Comparison of ENCODE assay signal across 1 cellular context in the genomic region with DNA sequence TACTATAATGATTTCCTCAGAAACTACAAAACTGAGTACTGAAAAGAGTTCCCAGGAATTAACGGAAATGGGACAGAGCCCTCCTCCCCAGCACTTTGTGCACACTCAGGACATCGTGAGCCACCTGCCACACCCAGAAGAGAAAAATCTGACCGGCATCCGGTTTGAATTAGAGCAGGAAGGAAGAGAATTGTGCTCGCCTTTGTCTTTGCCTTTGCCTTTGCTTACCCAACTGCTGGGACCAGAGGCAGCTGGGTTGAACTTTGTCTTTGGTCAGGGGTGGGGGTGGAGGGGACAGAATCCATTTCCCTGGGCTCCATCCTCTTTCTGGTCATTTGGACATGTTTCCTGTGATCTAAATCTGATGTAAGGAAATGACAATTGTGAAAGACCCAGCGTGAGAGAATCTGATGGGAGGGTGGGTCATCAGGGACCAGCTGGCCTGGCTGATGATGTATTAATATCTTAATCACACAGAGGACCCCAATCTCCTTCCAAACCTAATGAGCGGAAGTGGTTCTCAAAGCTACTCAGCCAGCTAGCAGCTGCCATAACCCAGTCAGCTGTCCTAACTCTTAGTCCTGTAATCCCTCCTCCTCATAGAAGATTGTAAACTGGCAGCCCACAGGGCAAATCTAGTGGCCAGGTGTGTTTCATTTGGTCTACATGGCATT.
TF ChIP-seq lines count a peak whose summit lies in the region.

No MANE protein-coding gene starts in this region.

TF ChIP-seq in HepG2, 621 proteins besides CTCF, POLR2A, EP300 and RAD21 (continues in another document):
- TF ChIP-seq, protein P1, sequence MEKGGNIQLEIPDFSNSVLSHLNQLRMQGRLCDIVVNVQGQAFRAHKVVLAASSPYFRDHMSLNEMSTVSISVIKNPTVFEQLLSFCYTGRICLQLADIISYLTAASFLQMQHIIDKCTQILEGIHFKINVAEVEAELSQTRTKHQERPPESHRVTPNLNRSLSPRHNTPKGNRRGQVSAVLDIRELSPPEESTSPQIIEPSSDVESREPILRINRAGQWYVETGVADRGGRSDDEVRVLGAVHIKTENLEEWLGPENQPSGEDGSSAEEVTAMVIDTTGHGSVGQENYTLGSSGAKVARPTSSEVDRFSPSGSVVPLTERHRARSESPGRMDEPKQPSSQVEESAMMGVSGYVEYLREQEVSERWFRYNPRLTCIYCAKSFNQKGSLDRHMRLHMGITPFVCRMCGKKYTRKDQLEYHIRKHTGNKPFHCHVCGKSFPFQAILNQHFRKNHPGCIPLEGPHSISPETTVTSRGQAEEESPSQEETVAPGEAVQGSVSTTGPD (CRISPR knock-in tag; IDR thresholded peaks at IDR 0.05): no peak
- TF ChIP-seq RCOR2 (CRISPR knock-in tag; IDR thresholded peaks at IDR 0.05): peak; percentile 77
- TF ChIP-seq ZNF350 (CRISPR knock-in tag; IDR thresholded peaks at IDR 0.05; ENCODE audit: borderline replicate concordance, low read depth): peak; percentile 30; the same call in 1 of the 2 replicates
- TF ChIP-seq FOXK1 (CRISPR knock-in tag; IDR thresholded peaks at IDR 0.05; ENCODE audit: borderline replicate concordance, low read depth): no peak
- no peak for TF ChIP-seq TCF7L2 (IDR thresholded peaks at IDR 0.05; ENCODE audit: low read depth, low read length)
- TF ChIP-seq HDAC2 (CRISPR knock-in tag; IDR thresholded peaks at IDR 0.05): peak; percentile 69
- TF ChIP-seq, protein P2, sequence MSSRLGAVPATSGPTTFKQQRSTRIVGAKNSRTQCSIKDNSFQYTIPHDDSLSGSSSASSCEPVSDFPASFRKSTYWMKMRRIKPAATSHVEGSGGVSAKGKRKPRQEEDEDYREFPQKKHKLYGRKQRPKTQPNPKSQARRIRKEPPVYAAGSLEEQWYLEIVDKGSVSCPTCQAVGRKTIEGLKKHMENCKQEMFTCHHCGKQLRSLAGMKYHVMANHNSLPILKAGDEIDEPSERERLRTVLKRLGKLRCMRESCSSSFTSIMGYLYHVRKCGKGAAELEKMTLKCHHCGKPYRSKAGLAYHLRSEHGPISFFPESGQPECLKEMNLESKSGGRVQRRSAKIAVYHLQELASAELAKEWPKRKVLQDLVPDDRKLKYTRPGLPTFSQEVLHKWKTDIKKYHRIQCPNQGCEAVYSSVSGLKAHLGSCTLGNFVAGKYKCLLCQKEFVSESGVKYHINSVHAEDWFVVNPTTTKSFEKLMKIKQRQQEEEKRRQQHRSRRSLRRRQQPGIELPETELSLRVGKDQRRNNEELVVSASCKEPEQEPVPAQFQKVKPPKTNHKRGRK (CRISPR knock-in tag; IDR thresholded peaks at IDR 0.05): no peak
- no peak for TF ChIP-seq ZNF557 (CRISPR knock-in tag; IDR thresholded peaks at IDR 0.05)
- TF ChIP-seq HHEX (CRISPR knock-in tag; IDR thresholded peaks at IDR 0.05): 0 out of 2 replicates have a peak, but pooled peaks have one; percentile 10
- no peak for TF ChIP-seq ZNF33A (CRISPR knock-in tag; IDR thresholded peaks at IDR 0.05; ENCODE audit: borderline replicate concordance)
- TF ChIP-seq MYNN (CRISPR knock-in tag; IDR thresholded peaks at IDR 0.05; ENCODE audit: low read depth): no peak
- TF ChIP-seq, protein P3, sequence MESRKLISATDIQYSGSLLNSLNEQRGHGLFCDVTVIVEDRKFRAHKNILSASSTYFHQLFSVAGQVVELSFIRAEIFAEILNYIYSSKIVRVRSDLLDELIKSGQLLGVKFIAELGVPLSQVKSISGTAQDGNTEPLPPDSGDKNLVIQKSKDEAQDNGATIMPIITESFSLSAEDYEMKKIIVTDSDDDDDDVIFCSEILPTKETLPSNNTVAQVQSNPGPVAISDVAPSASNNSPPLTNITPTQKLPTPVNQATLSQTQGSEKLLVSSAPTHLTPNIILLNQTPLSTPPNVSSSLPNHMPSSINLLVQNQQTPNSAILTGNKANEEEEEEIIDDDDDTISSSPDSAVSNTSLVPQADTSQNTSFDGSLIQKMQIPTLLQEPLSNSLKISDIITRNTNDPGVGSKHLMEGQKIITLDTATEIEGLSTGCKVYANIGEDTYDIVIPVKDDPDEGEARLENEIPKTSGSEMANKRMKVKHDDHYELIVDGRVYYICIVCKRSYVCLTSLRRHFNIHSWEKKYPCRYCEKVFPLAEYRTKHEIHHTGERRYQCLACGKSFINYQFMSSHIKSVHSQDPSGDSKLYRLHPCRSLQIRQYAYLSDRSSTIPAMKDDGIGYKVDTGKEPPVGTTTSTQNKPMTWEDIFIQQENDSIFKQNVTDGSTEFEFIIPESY (CRISPR knock-in tag; IDR thresholded peaks at IDR 0.05): no peak
- TF ChIP-seq, protein P4, sequence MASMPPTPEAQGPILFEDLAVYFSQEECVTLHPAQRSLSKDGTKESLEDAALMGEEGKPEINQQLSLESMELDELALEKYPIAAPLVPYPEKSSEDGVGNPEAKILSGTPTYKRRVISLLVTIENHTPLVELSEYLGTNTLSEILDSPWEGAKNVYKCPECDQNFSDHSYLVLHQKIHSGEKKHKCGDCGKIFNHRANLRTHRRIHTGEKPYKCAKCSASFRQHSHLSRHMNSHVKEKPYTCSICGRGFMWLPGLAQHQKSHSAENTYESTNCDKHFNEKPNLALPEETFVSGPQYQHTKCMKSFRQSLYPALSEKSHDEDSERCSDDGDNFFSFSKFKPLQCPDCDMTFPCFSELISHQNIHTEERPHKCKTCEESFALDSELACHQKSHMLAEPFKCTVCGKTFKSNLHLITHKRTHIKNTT (CRISPR knock-in tag; IDR thresholded peaks at IDR 0.05): no peak
- TF ChIP-seq, protein P5, sequence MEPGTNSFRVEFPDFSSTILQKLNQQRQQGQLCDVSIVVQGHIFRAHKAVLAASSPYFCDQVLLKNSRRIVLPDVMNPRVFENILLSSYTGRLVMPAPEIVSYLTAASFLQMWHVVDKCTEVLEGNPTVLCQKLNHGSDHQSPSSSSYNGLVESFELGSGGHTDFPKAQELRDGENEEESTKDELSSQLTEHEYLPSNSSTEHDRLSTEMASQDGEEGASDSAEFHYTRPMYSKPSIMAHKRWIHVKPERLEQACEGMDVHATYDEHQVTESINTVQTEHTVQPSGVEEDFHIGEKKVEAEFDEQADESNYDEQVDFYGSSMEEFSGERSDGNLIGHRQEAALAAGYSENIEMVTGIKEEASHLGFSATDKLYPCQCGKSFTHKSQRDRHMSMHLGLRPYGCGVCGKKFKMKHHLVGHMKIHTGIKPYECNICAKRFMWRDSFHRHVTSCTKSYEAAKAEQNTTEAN (CRISPR knock-in tag; conservative IDR thresholded peaks at IDR 0.05): peak; percentile 89
- no peak for TF ChIP-seq RBM39 (IDR thresholded peaks at IDR 0.05; ENCODE audit: low read depth, low read length, poor library complexity, severe bottlenecking)
- TF ChIP-seq ESRRA (CRISPR knock-in tag; IDR thresholded peaks at IDR 0.05; ENCODE audit: low read depth): no peak
- TF ChIP-seq, protein P6, sequence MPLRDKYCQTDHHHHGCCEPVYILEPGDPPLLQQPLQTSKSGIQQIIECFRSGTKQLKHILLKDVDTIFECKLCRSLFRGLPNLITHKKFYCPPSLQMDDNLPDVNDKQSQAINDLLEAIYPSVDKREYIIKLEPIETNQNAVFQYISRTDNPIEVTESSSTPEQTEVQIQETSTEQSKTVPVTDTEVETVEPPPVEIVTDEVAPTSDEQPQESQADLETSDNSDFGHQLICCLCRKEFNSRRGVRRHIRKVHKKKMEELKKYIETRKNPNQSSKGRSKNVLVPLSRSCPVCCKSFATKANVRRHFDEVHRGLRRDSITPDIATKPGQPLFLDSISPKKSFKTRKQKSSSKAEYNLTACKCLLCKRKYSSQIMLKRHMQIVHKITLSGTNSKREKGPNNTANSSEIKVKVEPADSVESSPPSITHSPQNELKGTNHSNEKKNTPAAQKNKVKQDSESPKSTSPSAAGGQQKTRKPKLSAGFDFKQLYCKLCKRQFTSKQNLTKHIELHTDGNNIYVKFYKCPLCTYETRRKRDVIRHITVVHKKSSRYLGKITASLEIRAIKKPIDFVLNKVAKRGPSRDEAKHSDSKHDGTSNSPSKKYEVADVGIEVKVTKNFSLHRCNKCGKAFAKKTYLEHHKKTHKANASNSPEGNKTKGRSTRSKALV (CRISPR knock-in tag; IDR thresholded peaks at IDR 0.05): no peak
- peak; percentile 84 for TF ChIP-seq SAP130 (CRISPR knock-in tag; IDR thresholded peaks at IDR 0.05; ENCODE audit: low read depth)
- no peak for TF ChIP-seq ZNF205 (CRISPR knock-in tag; IDR thresholded peaks at IDR 0.05)
- no peak for TF ChIP-seq ZNF776 (CRISPR knock-in tag; IDR thresholded peaks at IDR 0.05)
- peak; percentile 84 for TF ChIP-seq ZNF263 (CRISPR knock-in tag; IDR thresholded peaks at IDR 0.05)
- no peak for TF ChIP-seq ZBTB42 (CRISPR knock-in tag; IDR thresholded peaks at IDR 0.05)
- no peak for TF ChIP-seq ZNF777 (CRISPR knock-in tag; IDR thresholded peaks at IDR 0.05)
- TF ChIP-seq, protein P7, sequence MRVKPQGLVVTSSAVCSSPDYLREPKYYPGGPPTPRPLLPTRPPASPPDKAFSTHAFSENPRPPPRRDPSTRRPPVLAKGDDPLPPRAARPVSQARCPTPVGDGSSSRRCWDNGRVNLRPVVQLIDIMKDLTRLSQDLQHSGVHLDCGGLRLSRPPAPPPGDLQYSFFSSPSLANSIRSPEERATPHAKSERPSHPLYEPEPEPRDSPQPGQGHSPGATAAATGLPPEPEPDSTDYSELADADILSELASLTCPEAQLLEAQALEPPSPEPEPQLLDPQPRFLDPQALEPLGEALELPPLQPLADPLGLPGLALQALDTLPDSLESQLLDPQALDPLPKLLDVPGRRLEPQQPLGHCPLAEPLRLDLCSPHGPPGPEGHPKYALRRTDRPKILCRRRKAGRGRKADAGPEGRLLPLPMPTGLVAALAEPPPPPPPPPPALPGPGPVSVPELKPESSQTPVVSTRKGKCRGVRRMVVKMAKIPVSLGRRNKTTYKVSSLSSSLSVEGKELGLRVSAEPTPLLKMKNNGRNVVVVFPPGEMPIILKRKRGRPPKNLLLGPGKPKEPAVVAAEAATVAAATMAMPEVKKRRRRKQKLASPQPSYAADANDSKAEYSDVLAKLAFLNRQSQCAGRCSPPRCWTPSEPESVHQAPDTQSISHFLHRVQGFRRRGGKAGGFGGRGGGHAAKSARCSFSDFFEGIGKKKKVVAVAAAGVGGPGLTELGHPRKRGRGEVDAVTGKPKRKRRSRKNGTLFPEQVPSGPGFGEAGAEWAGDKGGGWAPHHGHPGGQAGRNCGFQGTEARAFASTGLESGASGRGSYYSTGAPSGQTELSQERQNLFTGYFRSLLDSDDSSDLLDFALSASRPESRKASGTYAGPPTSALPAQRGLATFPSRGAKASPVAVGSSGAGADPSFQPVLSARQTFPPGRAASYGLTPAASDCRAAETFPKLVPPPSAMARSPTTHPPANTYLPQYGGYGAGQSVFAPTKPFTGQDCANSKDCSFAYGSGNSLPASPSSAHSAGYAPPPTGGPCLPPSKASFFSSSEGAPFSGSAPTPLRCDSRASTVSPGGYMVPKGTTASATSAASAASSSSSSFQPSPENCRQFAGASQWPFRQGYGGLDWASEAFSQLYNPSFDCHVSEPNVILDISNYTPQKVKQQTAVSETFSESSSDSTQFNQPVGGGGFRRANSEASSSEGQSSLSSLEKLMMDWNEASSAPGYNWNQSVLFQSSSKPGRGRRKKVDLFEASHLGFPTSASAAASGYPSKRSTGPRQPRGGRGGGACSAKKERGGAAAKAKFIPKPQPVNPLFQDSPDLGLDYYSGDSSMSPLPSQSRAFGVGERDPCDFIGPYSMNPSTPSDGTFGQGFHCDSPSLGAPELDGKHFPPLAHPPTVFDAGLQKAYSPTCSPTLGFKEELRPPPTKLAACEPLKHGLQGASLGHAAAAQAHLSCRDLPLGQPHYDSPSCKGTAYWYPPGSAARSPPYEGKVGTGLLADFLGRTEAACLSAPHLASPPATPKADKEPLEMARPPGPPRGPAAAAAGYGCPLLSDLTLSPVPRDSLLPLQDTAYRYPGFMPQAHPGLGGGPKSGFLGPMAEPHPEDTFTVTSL (CRISPR knock-in tag; IDR thresholded peaks at IDR 0.05; ENCODE audit: borderline replicate concordance): peak; percentile 54; the same call in 1 of the 2 replicates
- TF ChIP-seq, protein P8, sequence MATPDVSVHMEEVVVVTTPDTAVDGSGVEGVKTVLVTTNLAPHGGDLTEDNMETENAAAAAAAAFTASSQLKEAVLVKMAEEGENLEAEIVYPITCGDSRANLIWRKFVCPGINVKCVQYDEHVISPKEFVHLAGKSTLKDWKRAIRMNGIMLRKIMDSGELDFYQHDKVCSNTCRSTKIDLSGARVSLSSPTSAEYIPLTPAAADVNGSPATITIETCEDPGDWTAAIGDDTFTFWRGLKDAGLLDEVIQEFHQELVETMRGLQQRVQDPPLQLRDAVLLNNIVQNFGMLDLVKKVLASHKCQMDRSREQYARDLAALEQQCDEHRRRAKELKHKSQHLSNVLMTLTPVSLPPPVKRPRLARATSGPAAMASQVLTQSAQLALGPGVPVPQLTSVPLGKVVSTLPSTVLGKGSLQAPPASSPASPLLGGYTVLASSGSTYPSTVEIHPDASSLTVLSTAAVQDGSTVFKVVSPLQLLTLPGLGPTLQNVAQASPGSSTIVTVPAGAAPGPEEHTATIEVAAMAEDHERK (CRISPR knock-in tag; IDR thresholded peaks at IDR 0.05; ENCODE audit: low read depth): no peak
- no peak for TF ChIP-seq ZNF44 (CRISPR knock-in tag; IDR thresholded peaks at IDR 0.05)
- TF ChIP-seq ZNF577 (CRISPR knock-in tag; IDR thresholded peaks at IDR 0.05; ENCODE audit: borderline replicate concordance, low read depth): no peak
- TF ChIP-seq, protein P9, sequence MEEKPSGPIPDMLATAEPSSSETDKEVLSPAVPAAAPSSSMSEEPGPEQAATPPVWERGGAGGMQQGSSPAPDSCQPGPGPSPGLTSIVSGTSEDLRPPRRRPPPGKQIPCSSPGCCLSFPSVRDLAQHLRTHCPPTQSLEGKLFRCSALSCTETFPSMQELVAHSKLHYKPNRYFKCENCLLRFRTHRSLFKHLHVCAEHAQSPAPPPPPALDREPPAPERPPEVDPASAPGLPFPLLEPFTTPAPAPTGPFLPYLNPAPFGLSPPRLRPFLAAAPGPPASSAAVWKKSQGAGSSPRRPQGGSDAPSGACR (CRISPR knock-in tag; IDR thresholded peaks at IDR 0.05): 0 out of 2 replicates have a peak, but pooled peaks have one; percentile 58
- no peak for TF ChIP-seq RFX3 (CRISPR knock-in tag; IDR thresholded peaks at IDR 0.05)
- TF ChIP-seq ZNF773 (CRISPR knock-in tag; IDR thresholded peaks at IDR 0.05; ENCODE audit: borderline replicate concordance): no peak
- TF ChIP-seq ZNF496 (CRISPR knock-in tag; IDR thresholded peaks at IDR 0.05; ENCODE audit: insufficient replicate concordance): no peak
- no peak for TF ChIP-seq ZNF235 (CRISPR knock-in tag; IDR thresholded peaks at IDR 0.05; ENCODE audit: borderline replicate concordance)
- peak; percentile 35; the same call in 1 of the 2 replicates for TF ChIP-seq YEATS2 (CRISPR knock-in tag; IDR thresholded peaks at IDR 0.05; ENCODE audit: borderline replicate concordance)
- no peak for TF ChIP-seq SETDB1 (CRISPR knock-in tag; IDR thresholded peaks at IDR 0.05; ENCODE audit: borderline replicate concordance)
- no peak for TF ChIP-seq ZNF136 (CRISPR knock-in tag; IDR thresholded peaks at IDR 0.05; ENCODE audit: low read depth)
- no peak for TF ChIP-seq TBL1XR1 (IDR thresholded peaks at IDR 0.05; ENCODE audit: borderline replicate concordance, low read length, partially characterized antibody)
- TF ChIP-seq TEAD3 (CRISPR knock-in tag; optimal IDR thresholded peaks at IDR 0.05; ENCODE audit: borderline replicate concordance): peak; percentile 59
- no peak for TF ChIP-seq MBNL3 (CRISPR knock-in tag; conservative IDR thresholded peaks at IDR 0.05)
- TF ChIP-seq HDAC1 (CRISPR knock-in tag; IDR thresholded peaks at IDR 0.05): peak; percentile 62
